1 cellular context compared by ENCODE assay signal in genomic region chr5:83474170-83474796, GRCh38.
TF ChIP-seq lines count a peak whose summit lies in the region.

No MANE protein-coding gene starts in this region.

TF ChIP-seq in HEK293, 187 proteins besides CTCF, POLR2A, EP300 and RAD21 (continued from another document and continues in another):
- TF ChIP-seq BCL6B (tag by site-specific recombination; IDR thresholded peaks at IDR 0.05): no peak
- TF ChIP-seq ZNF785 (tag by site-specific recombination; IDR thresholded peaks at IDR 0.05): no peak
- peak; percentile 72; the same call in 1 of the 2 replicates for TF ChIP-seq ZFP69B (tag by site-specific recombination; IDR thresholded peaks at IDR 0.05)
- TF ChIP-seq ZNF580 (tag by site-specific recombination; IDR thresholded peaks at IDR 0.05): no peak
- TF ChIP-seq YY1 (tag by site-specific recombination; IDR thresholded peaks at IDR 0.05): no peak
- TF ChIP-seq ZNF707 (tag by site-specific recombination; IDR thresholded peaks at IDR 0.05): no peak
- TF ChIP-seq ZBTB7A (tag by site-specific recombination; IDR thresholded peaks at IDR 0.05; ENCODE audit: low read depth): peak; percentile 43; the same call in 1 of the 2 replicates
- TF ChIP-seq ZNF658 (tag by site-specific recombination; IDR thresholded peaks at IDR 0.05): no peak
- TF ChIP-seq ZNF174 (tag by site-specific recombination; IDR thresholded peaks at IDR 0.05): no peak
- TF ChIP-seq ZNF335 (tag by site-specific recombination; conservative IDR thresholded peaks at IDR 0.05): peak; percentile 91
- TF ChIP-seq ZFP41 (tag by site-specific recombination; IDR thresholded peaks at IDR 0.05; ENCODE audit: borderline replicate concordance): no peak
- TF ChIP-seq ZNF843 (tag by site-specific recombination; IDR thresholded peaks at IDR 0.05): 0 out of 2 replicates have a peak, but pooled peaks have one; percentile 23
- no peak for TF ChIP-seq FEZF1 (tag by site-specific recombination; IDR thresholded peaks at IDR 0.05)
- TF ChIP-seq ZNF629 (tag by site-specific recombination; IDR thresholded peaks at IDR 0.05): peak; percentile 28; the same call in 1 of the 2 replicates
- no peak for TF ChIP-seq ZNF140 (tag by site-specific recombination; IDR thresholded peaks at IDR 0.05)
- no peak for TF ChIP-seq ZNF26 (tag by site-specific recombination; IDR thresholded peaks at IDR 0.05)
- TF ChIP-seq ZNF792 (tag by site-specific recombination; IDR thresholded peaks at IDR 0.05): no peak
- no peak for TF ChIP-seq ZNF311 (tag by site-specific recombination; IDR thresholded peaks at IDR 0.05; ENCODE audit: borderline replicate concordance)
- TF ChIP-seq ZNF830 (tag by site-specific recombination; IDR thresholded peaks at IDR 0.05; ENCODE audit: low read depth): no peak
- TF ChIP-seq ZNF221 (tag by site-specific recombination; IDR thresholded peaks at IDR 0.05; ENCODE audit: borderline replicate concordance): no peak
- peak; percentile 87 for TF ChIP-seq ZNF76 (tag by site-specific recombination; IDR thresholded peaks at IDR 0.05; ENCODE audit: borderline replicate concordance, low read depth)
- no peak; the same call in 1 of the 2 replicates for TF ChIP-seq ZNF623 (tag by site-specific recombination; IDR thresholded peaks at IDR 0.05)
- TF ChIP-seq ZNF132 (tag by site-specific recombination; IDR thresholded peaks at IDR 0.05; ENCODE audit: borderline replicate concordance): no peak
- TF ChIP-seq ZBTB8A (tag by site-specific recombination; IDR thresholded peaks at IDR 0.05): peak; percentile 88
- TF ChIP-seq ZEB2 (tag by site-specific recombination; IDR thresholded peaks at IDR 0.05): peak; percentile 36
- TF ChIP-seq MZF1 (tag by site-specific recombination; IDR thresholded peaks at IDR 0.05; ENCODE audit: borderline replicate concordance): 0 out of 2 replicates have a peak, but pooled peaks have one; percentile 32
- TF ChIP-seq ZNF18 (tag by site-specific recombination; IDR thresholded peaks at IDR 0.05): peak; percentile 92
- TF ChIP-seq ZNF148 (tag by site-specific recombination; IDR thresholded peaks at IDR 0.05; ENCODE audit: borderline replicate concordance): no peak
- TF ChIP-seq ZNF521 (tag by site-specific recombination; IDR thresholded peaks at IDR 0.05): no peak
- TF ChIP-seq ZBTB10 (tag by site-specific recombination; IDR thresholded peaks at IDR 0.05): peak; percentile 79; the same call in 1 of the 2 replicates
- TF ChIP-seq ZNF639 (tag by site-specific recombination; IDR thresholded peaks at IDR 0.05): peak; percentile 72; the same call in 1 of the 2 replicates
- TF ChIP-seq ZNF350 (tag by site-specific recombination; IDR thresholded peaks at IDR 0.05): no peak
- peak; percentile 99 for TF ChIP-seq PRDM1 (tag by site-specific recombination; IDR thresholded peaks at IDR 0.05)
- TF ChIP-seq PRDM6 (tag by site-specific recombination; IDR thresholded peaks at IDR 0.05): no peak
- no peak for TF ChIP-seq ZNF175 (tag by site-specific recombination; IDR thresholded peaks at IDR 0.05)
- TF ChIP-seq SP2 (tag by site-specific recombination; IDR thresholded peaks at IDR 0.05): peak; percentile 85
- peak; percentile 71 for TF ChIP-seq ZNF596 (tag by site-specific recombination; IDR thresholded peaks at IDR 0.05)
- TF ChIP-seq ZFHX2 (tag by site-specific recombination; conservative IDR thresholded peaks at IDR 0.05): peak; percentile 93
- TF ChIP-seq ZNF302 (tag by site-specific recombination; IDR thresholded peaks at IDR 0.05; ENCODE audit: low read depth): no peak
- TF ChIP-seq EGR2 (tag by site-specific recombination; IDR thresholded peaks at IDR 0.05; ENCODE audit: low read depth): peak; percentile 89
- TF ChIP-seq ZNF768 (tag by site-specific recombination; IDR thresholded peaks at IDR 0.05): peak; percentile 98
- no peak for TF ChIP-seq GLI2 (tag by site-specific recombination; IDR thresholded peaks at IDR 0.05; ENCODE audit: borderline replicate concordance, low read depth)
- no peak for TF ChIP-seq ZBTB49 (tag by site-specific recombination; IDR thresholded peaks at IDR 0.05; ENCODE audit: low read depth)
- TF ChIP-seq ZNF692 (tag by site-specific recombination; IDR thresholded peaks at IDR 0.05): peak; percentile 79
- TF ChIP-seq ZNF747 (tag by site-specific recombination; IDR thresholded peaks at IDR 0.05): no peak
- no peak for TF ChIP-seq RBAK (tag by site-specific recombination; IDR thresholded peaks at IDR 0.05)
- TF ChIP-seq ZNF146 (tag by site-specific recombination; IDR thresholded peaks at IDR 0.05): no peak
- peak; percentile 44; the same call in 1 of the 2 replicates for TF ChIP-seq ZNF121 (tag by site-specific recombination; IDR thresholded peaks at IDR 0.05)
- no peak for TF ChIP-seq REPIN1 (tag by site-specific recombination; IDR thresholded peaks at IDR 0.05; ENCODE audit: low read depth)
